8 cellular contexts compared by ENCODE assay signal in genomic region chr17:81682565-81683207, GRCh38. TPM values are rescaled to one million over a fixed set of nuclear protein-coding genes. Genes with fewer than 3 reads are reported as not detected.
A peak's percentile ranks its signal among the peaks of the same experiment; 100 is the strongest.
DNase-seq lines count a peak whose midpoint lies in the region; ATAC-seq and TF ChIP-seq lines count a peak whose summit lies in the region.

No MANE protein-coding gene starts in this region.

- peaks cover 25% of the 10 kb centered on the region for H3K4me1 ChIP-seq in CD4-positive, CD25-positive, alpha-beta regulatory T cell (ENCODE audit: control insufficient read depth, insufficient read depth, low read length, poor library complexity, severe bottlenecking)

- H3K27ac ChIP-seq in CD4-positive, CD25-positive, alpha-beta regulatory T cell (ENCODE audit: insufficient read depth, low read length, poor library complexity, severe bottlenecking) = no peak overlapping the region

- TF ChIP-seq CTCF in LNCaP clone FGC (IDR thresholded peaks at IDR 0.05; ENCODE audit: control insufficient read depth, extremely low read depth, insufficient read depth) (no peak), choroid plexus epithelial cell (conservative IDR thresholded peaks at IDR 0.05; ENCODE audit: low read depth, low read length) (no peak)

- no peak for DNase-seq in CD4-positive, CD25-positive, alpha-beta regulatory T cell
- DNase-seq in LNCaP clone FGC (ENCODE audit: low read depth) = no peak
- DNase-seq in choroid plexus epithelial cell (ENCODE audit: low read depth) = peak; percentile 41
- DNase-seq in naive thymus-derived CD8-positive, alpha-beta T cell = no peak
- DNase-seq in COLO668 (lab: John Stamatoyannopoulos, UW; ENCODE audit: unreplicated experiment) = no peak
- DNase-seq in Ammon's horn (ENCODE audit: low spot score) = no peak

- no peaks in the 10 kb centered on the region for H3K27me3 Mint-ChIP-seq in CD4-positive, CD25-positive, alpha-beta regulatory T cell
- H3K27me3 Mint-ChIP-seq in naive thymus-derived CD8-positive, alpha-beta T cell = no peaks in the 10 kb centered on the region

- no peaks in the 10 kb centered on the region for H3K27me3 ChIP-seq in CD4-positive, CD25-positive, alpha-beta regulatory T cell (ENCODE audit: control insufficient read depth, insufficient read depth, low read length)

- H3K4me3 Mint-ChIP-seq in CD4-positive, CD25-positive, alpha-beta regulatory T cell = peak overlapping the region; percentile 95 to 99 (median 98)
- peak overlapping the region; percentile 87 to 100 (median 98) for H3K4me3 Mint-ChIP-seq in naive thymus-derived CD8-positive, alpha-beta T cell

- H3K4me1 Mint-ChIP-seq in CD4-positive, CD25-positive, alpha-beta regulatory T cell = peaks cover 5 to 50% (median 11%) of the 10 kb centered on the region in 4 donors
- peaks cover 15 to 50% (median 30%) of the 10 kb centered on the region in 4 donors for H3K4me1 Mint-ChIP-seq in naive thymus-derived CD8-positive, alpha-beta T cell

- H3K36me3 Mint-ChIP-seq in CD4-positive, CD25-positive, alpha-beta regulatory T cell = peaks cover 8% of the 10 kb centered on the region
- peaks cover 0 to 20% (median 0%) of the 10 kb centered on the region in 3 donors for H3K36me3 Mint-ChIP-seq in naive thymus-derived CD8-positive, alpha-beta T cell

- H3K9me3 ChIP-seq in CD4-positive, CD25-positive, alpha-beta regulatory T cell (ENCODE audit: control insufficient read depth in 2 of 2, low read length in 2 of 2) = no peaks in the 10 kb centered on the region

- H3K27ac Mint-ChIP-seq in CD4-positive, CD25-positive, alpha-beta regulatory T cell = peak overlapping the region in 2 of 3 donors; percentile 94 to 95
- H3K27ac Mint-ChIP-seq in naive thymus-derived CD8-positive, alpha-beta T cell = peak overlapping the region; percentile 66 to 98 (median 92)

- H3K36me3 ChIP-seq in CD4-positive, CD25-positive, alpha-beta regulatory T cell (ENCODE audit: control insufficient read depth, insufficient read depth, low read length) = peaks cover 15% of the 10 kb centered on the region

- ATAC-seq in CD4-positive, CD25-positive, alpha-beta regulatory T cell (ENCODE audit: low read depth in 2 of 2) = no peak
- ATAC-seq in naive thymus-derived CD8-positive, alpha-beta T cell = no peak
- ATAC-seq in HG02759 (IDR thresholded peaks at IDR 0.05; ENCODE audit: unreplicated experiment) (no peak), GM21423 (IDR thresholded peaks at IDR 0.05; ENCODE audit: unreplicated experiment) (no peak)

- no peaks in the 10 kb centered on the region for H3K9me3 Mint-ChIP-seq in CD4-positive, CD25-positive, alpha-beta regulatory T cell
- peaks cover 0 to 2% (median 0%) of the 10 kb centered on the region in 9 donors for H3K9me3 Mint-ChIP-seq in naive thymus-derived CD8-positive, alpha-beta T cell

- H3K4me3 ChIP-seq in CD4-positive, CD25-positive, alpha-beta regulatory T cell (ENCODE audit: low read depth, low read length) = peak overlapping the region; percentile 62
- peak overlapping the region; percentile 99 for H3K4me3 ChIP-seq in LNCaP clone FGC (ENCODE audit: low read depth, low read length)
- H3K4me3 ChIP-seq in choroid plexus epithelial cell (ENCODE audit: low read depth, low read length) = peak overlapping the region; percentile 73

- POLR2A ChIA-PET in naive thymus-derived CD8-positive, alpha-beta T cell (lab: Charles Lee) = interaction anchor here (0.6 to 5.8 kb wide), 15 partner anchors 8 to 1228 kb away, joined by 3 to 80 read pairs (median 4); partner anchors contain the start of genes CCDC137, FAAP100, MCRIP1 and MRPL12

RNA-seq across cellular contexts. Expression of gene ARL16, which starts 0.9 kb away (rescaled TPM):
- 34.7 TPM for total RNA-seq in CD4-positive, CD25-positive, alpha-beta regulatory T cell
- polyA plus RNA-seq in CD4-positive, CD25-positive, alpha-beta regulatory T cell = 10 to 100 TPM; 24.7 to 27.7 (median 26.3) TPM
- 10 to 100 TPM; 23.4 to 26.8 TPM for total RNA-seq in naive thymus-derived CD8-positive, alpha-beta T cell
- polyA plus RNA-seq in naive thymus-derived CD8-positive, alpha-beta T cell = 10 to 100 TPM; 26.0 to 39.3 (median 32.9) TPM

RNA-seq across cellular contexts. Expression of gene HGS, which starts 1.1 kb away (rescaled TPM):
- total RNA-seq in CD4-positive, CD25-positive, alpha-beta regulatory T cell = 148 TPM
- 10 to 100 TPM; 23.4 to 30.5 (median 27.7) TPM for polyA plus RNA-seq in CD4-positive, CD25-positive, alpha-beta regulatory T cell
- 100 to 1,000 TPM; 151 to 154 TPM for total RNA-seq in naive thymus-derived CD8-positive, alpha-beta T cell
- polyA plus RNA-seq in naive thymus-derived CD8-positive, alpha-beta T cell = 10 to 100 TPM; 15.4 to 31.1 (median 21.7) TPM

RNA-seq across cellular contexts. Expression of gene CCDC137, which starts 16.1 kb away (rescaled TPM):
- total RNA-seq in CD4-positive, CD25-positive, alpha-beta regulatory T cell = 30.4 TPM
- polyA plus RNA-seq in CD4-positive, CD25-positive, alpha-beta regulatory T cell = 10 to 100 TPM; 10.2 to 14.3 (median 12.0) TPM
- total RNA-seq in naive thymus-derived CD8-positive, alpha-beta T cell = 10 to 100 TPM; 23.5 to 30.2 TPM
- polyA plus RNA-seq in naive thymus-derived CD8-positive, alpha-beta T cell = 10 to 100 TPM; 11.0 to 23.9 (median 11.1) TPM

RNA-seq across cellular contexts. Expression of gene OXLD1, which starts 16.3 kb away (rescaled TPM):
- 37.7 TPM for total RNA-seq in CD4-positive, CD25-positive, alpha-beta regulatory T cell
- polyA plus RNA-seq in CD4-positive, CD25-positive, alpha-beta regulatory T cell = 100 to 1,000 TPM in 1 of 4 donors, 10 to 100 TPM in 3; 78.4 to 108 (median 84.2) TPM
- 10 to 100 TPM; 69.4 to 71.7 TPM for total RNA-seq in naive thymus-derived CD8-positive, alpha-beta T cell
- 100 to 1,000 TPM in 1 of 3 donors, 10 to 100 TPM in 2; 67.6 to 110 (median 98.3) TPM for polyA plus RNA-seq in naive thymus-derived CD8-positive, alpha-beta T cell

RNA-seq across cellular contexts. Expression of gene MRPL12, which starts 20.5 kb away (rescaled TPM):
- total RNA-seq in CD4-positive, CD25-positive, alpha-beta regulatory T cell = 18.5 TPM
- polyA plus RNA-seq in CD4-positive, CD25-positive, alpha-beta regulatory T cell = 10 to 100 TPM; 45.1 to 49.2 (median 47.2) TPM
- 10 to 100 TPM; 23.8 to 25.9 TPM for total RNA-seq in naive thymus-derived CD8-positive, alpha-beta T cell
- polyA plus RNA-seq in naive thymus-derived CD8-positive, alpha-beta T cell = 10 to 100 TPM; 48.0 to 60.2 (median 48.0) TPM
